ENCODE assay signal across 1 cellular context in genomic region chr13:22839554-22840286, GRCh38.
TF ChIP-seq lines count a peak whose summit lies in the region.

No MANE protein-coding gene starts in this region.

TF ChIP-seq in HepG2, 621 proteins besides CTCF, POLR2A, EP300 and RAD21 (continued from another document):
- TF ChIP-seq ZNF138 (CRISPR knock-in tag; IDR thresholded peaks at IDR 0.05; ENCODE audit: low read depth) (no peak), ZNF639 (CRISPR knock-in tag; conservative IDR thresholded peaks at IDR 0.05) (no peak), PTBP1 (IDR thresholded peaks at IDR 0.05; ENCODE audit: low read depth, low read length, poor library complexity, severe bottlenecking) (no peak), MED8 (CRISPR knock-in tag; IDR thresholded peaks at IDR 0.05; ENCODE audit: insufficient replicate concordance) (no peak), KAT2B (IDR thresholded peaks at IDR 0.05; ENCODE audit: borderline replicate concordance, low read depth, low read length) (no peak), ZNF687 (CRISPR knock-in tag; IDR thresholded peaks at IDR 0.05) (no peak)
